ENCODE assay signal across 2 cellular contexts in genomic region chr19:16200038-16200775, GRCh38.
TF ChIP-seq lines count a peak whose summit lies in the region.

No MANE protein-coding gene starts in this region.

TF ChIP-seq in IMR-90, 13 proteins besides CTCF, POLR2A, EP300 and RAD21:
- TF ChIP-seq CEBPB (IDR thresholded peaks at IDR 0.05; ENCODE audit: low read depth, low read length) (peak; percentile 63), MXI1 (IDR thresholded peaks at IDR 0.05; ENCODE audit: borderline replicate concordance, low read depth, low read length) (no peak)
TF ChIP-seq in IMR-90: peak in this region for 1.

TF ChIP-seq in GM12878, 131 proteins besides CTCF, POLR2A, EP300 and RAD21:
- TF ChIP-seq BCL11A (IDR thresholded peaks at IDR 0.05; ENCODE audit: low read depth, low read length): no peak
- TF ChIP-seq ZSCAN29 (IDR thresholded peaks at IDR 0.05): no peak
- no peak for TF ChIP-seq GABPA (IDR thresholded peaks at IDR 0.05; ENCODE audit: low read depth)
- TF ChIP-seq MXI1 (IDR thresholded peaks at IDR 0.05; ENCODE audit: low read depth, low read length): no peak
- TF ChIP-seq BCL3 (IDR thresholded peaks at IDR 0.05; ENCODE audit: borderline replicate concordance, insufficient read depth, low read depth, low read length, poor library complexity, severe bottlenecking): no peak
TF ChIP-seq in GM12878: peak in this region for 0.
